Comparison of ENCODE assay signal across 22 cellular contexts in genomic region chr13:29800687-29801086, GRCh38.
"Had no signal": no experiment of that assay in that cellular context is flagged by ENCODE, and none has a peak within 500 bp of the region (broad histone marks: within the 10 kb centered on the region; RNA-seq: fewer than 3 reads in every experiment).

No MANE protein-coding gene starts in this region.

- ATAC-seq: activated CD4-positive, CD25-positive, alpha-beta regulatory T cell treated with anti-CD3 and anti-CD28 coated beads, Interleukin-2, amount 50 U/mL, for 24 hours; activated T-cell treated with anti-CD3 and anti-CD28 coated beads, Interleukin-2, amount 50 U/mL, for 72 hours; effector memory CD8-positive, alpha-beta T cell; psoas muscle; right cardiac atrium had no signal

- H3K9me3 Mint-ChIP-seq: activated CD4-positive, alpha-beta T cell treated with anti-CD3 and anti-CD28 coated beads, Interleukin-2, amount 10 ng/mL, durations not matched to agents 7 days and 5 days; activated naive CD4-positive, alpha-beta T cell treated with anti-CD3 and anti-CD28 coated beads, Interleukin-2, amount 50 U/mL, for 24 hours; activated T-cell treated with anti-CD3 and anti-CD28 coated beads, Interleukin-2, amount 50 U/mL, for 72 hours; effector memory CD8-positive, alpha-beta T cell; naive B cell; neural crest cell; type B pancreatic cell had no signal

- FAIRE-seq: astrocyte, bronchial epithelial cell, kidney had no signal

- H3K4me3 ChIP-seq: hepatocyte, left ventricle myocardium inferior, mucosa of descending colon, ovary, psoas muscle, skin epidermis, stomach had no signal

- H3K36me3 Mint-ChIP-seq: activated naive CD4-positive, alpha-beta T cell treated with anti-CD3 and anti-CD28 coated beads, Interleukin-2, amount 50 U/mL, for 24 hours; naive B cell; type B pancreatic cell had no signal

- H3K27ac ChIP-seq: hepatocyte, left ventricle myocardium inferior, ovary, psoas muscle, skin epidermis, stomach had no signal

- H3K9me3 ChIP-seq: mucosa of descending colon, ovary, psoas muscle, stomach had no signal

- H3K27me3 ChIP-seq: hepatocyte, ovary, stomach had no signal

- H2AFZ ChIP-seq: hepatocyte had no signal

- H3K27me3 Mint-ChIP-seq: activated CD4-positive, alpha-beta T cell treated with anti-CD3 and anti-CD28 coated beads, Interleukin-2, amount 10 ng/mL, durations not matched to agents 7 days and 5 days; activated naive CD4-positive, alpha-beta T cell treated with anti-CD3 and anti-CD28 coated beads, Interleukin-2, amount 50 U/mL, for 24 hours; effector memory CD8-positive, alpha-beta T cell; naive B cell; type B pancreatic cell had no signal

- H3K4me2 ChIP-seq: hepatocyte had no signal

- H3K4me3 Mint-ChIP-seq: activated CD4-positive, alpha-beta T cell treated with anti-CD3 and anti-CD28 coated beads, Interleukin-2, amount 10 ng/mL, durations not matched to agents 7 days and 5 days; activated naive CD4-positive, alpha-beta T cell treated with anti-CD3 and anti-CD28 coated beads, Interleukin-2, amount 50 U/mL, for 24 hours; activated T-cell treated with anti-CD3 and anti-CD28 coated beads, Interleukin-2, amount 50 U/mL, for 72 hours; effector memory CD8-positive, alpha-beta T cell; naive B cell; neural crest cell; type B pancreatic cell had no signal

- H3K36me3 ChIP-seq: left ventricle myocardium inferior, ovary, stomach had no signal

- H3K27ac Mint-ChIP-seq: activated CD4-positive, alpha-beta T cell treated with anti-CD3 and anti-CD28 coated beads, Interleukin-2, amount 10 ng/mL, durations not matched to agents 7 days and 5 days; activated naive CD4-positive, alpha-beta T cell treated with anti-CD3 and anti-CD28 coated beads, Interleukin-2, amount 50 U/mL, for 24 hours; activated T-cell treated with anti-CD3 and anti-CD28 coated beads, Interleukin-2, amount 50 U/mL, for 72 hours; type B pancreatic cell had no signal

- DNase-seq: activated CD4-positive, alpha-beta T cell treated with anti-CD3 and anti-CD28 coated beads, Interleukin-2, amount 10 ng/mL, durations not matched to agents 7 days and 5 days; activated effector memory CD4-positive, alpha-beta T cell treated with anti-CD3 and anti-CD28 coated beads, Interleukin-2, amount 50 U/mL, for 16 hours; activated T-cell treated with anti-CD3 and anti-CD28 coated beads, Interleukin-2, amount 50 U/mL, for 72 hours; effector memory CD8-positive, alpha-beta T cell; kidney; left ventricle myocardium inferior; mucosa of descending colon; naive B cell; ovary; psoas muscle; stomach; T-helper 1 cell; T-helper 9 cell had no signal
